ENCODE assay signal across 22 cellular contexts in genomic region chr5:141574122-141574510, GRCh38. TPM values are rescaled to one million over a fixed set of nuclear protein-coding genes. Genes with fewer than 3 reads are reported as not detected.
DNase-seq lines count a peak whose midpoint lies in the region; ATAC-seq and TF ChIP-seq lines count a peak whose summit lies in the region.
"Had no signal": no experiment of that assay in that cellular context is flagged by ENCODE, and none has a peak within 500 bp of the region (broad histone marks: within the 10 kb centered on the region; RNA-seq: fewer than 3 reads in every experiment).

No MANE protein-coding gene starts in this region.

- H3K4me3 ChIP-seq in choroid plexus epithelial cell (ENCODE audit: low read depth, low read length) (no peak overlapping the region), esophagus muscularis mucosa (no peak overlapping the region)
- H3K4me3 ChIP-seq: GM23248, PC-9, SK-N-MC had no signal

- H3K27ac ChIP-seq in esophagus muscularis mucosa (replicated peaks in 1 of 4), result no peak overlapping the region
- H3K27ac ChIP-seq: GM23248, PC-9, RWPE1, SK-N-MC had no signal

- TF ChIP-seq POLR2A in esophagus muscularis mucosa (IDR thresholded peaks at IDR 0.05; ENCODE audit: low read depth), result no peak

- H3K36me3 ChIP-seq in esophagus muscularis mucosa, result peaks cover 63 to 100% (median 96%) of the 10 kb centered on the region in 4 donors

- TF ChIP-seq EP300 in esophagus muscularis mucosa (IDR thresholded peaks at IDR 0.05), result no peak

- H3K27me3 ChIP-seq in esophagus muscularis mucosa, result no peaks in the 10 kb centered on the region

- H3K9me3 ChIP-seq in esophagus muscularis mucosa, result no peaks in the 10 kb centered on the region

- WGBS in esophagus muscularis mucosa, result 67% methylated on average over 2 of the region's 2 CpGs

- no peaks in the 10 kb centered on the region for H3K4me1 ChIP-seq in esophagus muscularis mucosa

- no peak for ATAC-seq in HG03175 (IDR thresholded peaks at IDR 0.05; ENCODE audit: unreplicated experiment)
- no peak for ATAC-seq in GM19463 (IDR thresholded peaks at IDR 0.05; ENCODE audit: unreplicated experiment)
- ATAC-seq: T-helper 17 cell had no signal

- TF ChIP-seq CTCF in choroid plexus epithelial cell (conservative IDR thresholded peaks at IDR 0.05; ENCODE audit: low read depth, low read length) (no peak), esophagus muscularis mucosa (IDR thresholded peaks at IDR 0.05) (no peak)

- intact Hi-C loops in esophagus muscularis mucosa (cut with DNase I), result no loop called here

- DNase-seq in NCI-H2171 treated with DMSO at 0.1 percent for 48 hours (lab: John Stamatoyannopoulos, UW) (peak; percentile 23), NCI-H2171 (lab: John Stamatoyannopoulos, UW) (no peak), NCI-H2196 treated with DMSO at 0.1 percent for 48 hours (lab: John Stamatoyannopoulos, UW; ENCODE audit: unreplicated experiment) (peak; percentile 24), choroid plexus epithelial cell (ENCODE audit: low read depth) (peak; percentile 19), Ammon's horn (ENCODE audit: low spot score) (no peak), esophagus muscularis mucosa (ENCODE audit: extremely low spot score) (no peak)
- DNase-seq: DND-41, GM23248, HFFc6, KG1, NCI-H1092 treated with DMSO at 0.1 percent for 48 hours, NCI-H2029 treated with DMSO at 0.1 percent for 48 hours, NCI-H446, NCI-H526, PC-9, SHP77 treated with DMSO at 0.1 percent for 48 hours, SW 1271, T-helper 17 cell had no signal

RNA-seq across cellular contexts. Expression of gene DIAPH1, which starts 44.7 kb away (rescaled TPM):
- total RNA-seq in esophagus muscularis mucosa, result 10 to 100 TPM; 34.1 to 53.0 (median 45.9) TPM

Comparison
In these comparisons a context has a peak if more than half of its experiments do, and no peak if none do; other contexts are left out.
1. DNase-seq: peak in NCI-H2171 treated with DMSO at 0.1 percent for 48 hours (single experiment), NCI-H2196 treated with DMSO at 0.1 percent for 48 hours (single experiment) and choroid plexus epithelial cell (single experiment); none in NCI-H2171 (single experiment), Ammon's horn (single experiment) and esophagus muscularis mucosa (single experiment).